In genomic region chr6:12844284-12845223, GRCh38 we compare ENCODE assay signal across 8 cellular contexts.
DNase-seq lines count a peak whose midpoint lies in the region; ATAC-seq, FAIRE-seq and TF ChIP-seq lines count a peak whose summit lies in the region.

No MANE protein-coding gene starts in this region.

- WGBS in stomach, 5 donors: 80 to 85% (median 85%) methylated on average over 11 of the region's 11 CpGs

- no peaks in the 10 kb centered on the region for H3K36me3 Mint-ChIP-seq in activated T-helper 1 cell treated with anti-CD3 and anti-CD28 coated beads, Interleukin-12 subunit alpha, Interleukin-12 subunit beta, Interleukin-2, Interleukin-4 antibody, amounts not matched to agents 30 ng/mL and 10 ng/mL and 1 ng/mL, durations not matched to agents 14 hours and 24 hours and 36 hours (ENCODE audit: low read depth)

- no peaks in the 10 kb centered on the region for H3K9me3 Mint-ChIP-seq in activated T-helper 1 cell treated with anti-CD3 and anti-CD28 coated beads, Interleukin-12 subunit alpha, Interleukin-12 subunit beta, Interleukin-2, Interleukin-4 antibody, amounts not matched to agents 30 ng/mL and 10 ng/mL and 1 ng/mL, durations not matched to agents 14 hours and 24 hours and 36 hours

- intact Hi-C loops in Panc1 (cut with micrococcal nuclease; ENCODE audit: unreplicated experiment) (loop anchor here (2.0 kb wide), 1 partner anchor 206 kb away; no protein-coding TSS in a partner anchor), stomach (cut with DNase I; ENCODE audit: low total_unique reads) (no loop called here)
- intact Hi-C loops in activated T-helper 1 cell treated with anti-CD3 and anti-CD28 coated beads, Interleukin-12 subunit alpha, Interleukin-12 subunit beta, Interleukin-2, Interleukin-4 antibody, amounts not matched to agents 30 ng/mL and 10 ng/mL and 1 ng/mL, durations not matched to agents 14 hours and 24 hours and 36 hours (cut with micrococcal nuclease): loop anchor here (1.0 to 5.0 kb wide), 2 partner anchors 206 to 1257 kb away; no protein-coding TSS in a partner anchor

- H3K9me3 ChIP-seq in Panc1 (ENCODE audit: control insufficient read depth, insufficient read depth, low read depth, low read length) (no peaks in the 10 kb centered on the region), MG63 (no peaks in the 10 kb centered on the region), stomach (no peaks in the 10 kb centered on the region)

- H3K27ac Mint-ChIP-seq in activated T-helper 1 cell treated with anti-CD3 and anti-CD28 coated beads, Interleukin-12 subunit alpha, Interleukin-12 subunit beta, Interleukin-2, Interleukin-4 antibody, amounts not matched to agents 30 ng/mL and 10 ng/mL and 1 ng/mL, durations not matched to agents 14 hours and 24 hours and 36 hours: no peak overlapping the region

- H3K4me3 Mint-ChIP-seq in activated T-helper 1 cell treated with anti-CD3 and anti-CD28 coated beads, Interleukin-12 subunit alpha, Interleukin-12 subunit beta, Interleukin-2, Interleukin-4 antibody, amounts not matched to agents 30 ng/mL and 10 ng/mL and 1 ng/mL, durations not matched to agents 14 hours and 24 hours and 36 hours: no peak overlapping the region

- H3K4me1 ChIP-seq in Panc1 (ENCODE audit: control insufficient read depth, insufficient read depth, low read length): no peaks in the 10 kb centered on the region
- H3K4me1 ChIP-seq in stomach: peaks cover 0 to 5% (median 0%) of the 10 kb centered on the region in 4 donors

- DNase-seq in AG20443 (ENCODE audit: low spot score) (peak; percentile 63), GM19240 (ENCODE audit: insufficient read length, low spot score) (peak; percentile 7), Panc1 (ENCODE audit: low read depth, low spot score) (no peak), fibroblast of pulmonary artery (ENCODE audit: low read depth) (peak; percentile 41), urothelium cell line (ENCODE audit: low spot score) (peak; percentile 33), MG63 (no peak), stomach (no peak)
- DNase-seq in activated T-helper 1 cell treated with anti-CD3 and anti-CD28 coated beads, Interleukin-12 subunit alpha, Interleukin-12 subunit beta, Interleukin-2, Interleukin-4 antibody, amounts not matched to agents 30 ng/mL and 10 ng/mL and 1 ng/mL, durations not matched to agents 14 hours and 24 hours and 36 hours (ENCODE audit: low spot score): no peak

- H3K27ac ChIP-seq in Panc1 (ENCODE audit: low read length): no peak overlapping the region
- no peak overlapping the region for H3K27ac ChIP-seq in stomach

- H3K27me3 ChIP-seq in Panc1 (ENCODE audit: control insufficient read depth, insufficient read depth, low read length) (peaks cover 5% of the 10 kb centered on the region; the same call in 1 of the 2 replicates), MG63 (peaks cover 7% of the 10 kb centered on the region), stomach (no peaks in the 10 kb centered on the region)

- no peak for TF ChIP-seq EP300 in stomach (IDR thresholded peaks at IDR 0.05)

- CTCF ChIA-PET in Panc1 (lab: Charles Lee): no interaction called here

- H3K27me3 Mint-ChIP-seq in activated T-helper 1 cell treated with anti-CD3 and anti-CD28 coated beads, Interleukin-12 subunit alpha, Interleukin-12 subunit beta, Interleukin-2, Interleukin-4 antibody, amounts not matched to agents 30 ng/mL and 10 ng/mL and 1 ng/mL, durations not matched to agents 14 hours and 24 hours and 36 hours (ENCODE audit: insufficient read depth): no peaks in the 10 kb centered on the region

- no peak for FAIRE-seq in urothelium cell line (lab: Jason Lieb, UNC)

- H3K4me1 Mint-ChIP-seq in activated T-helper 1 cell treated with anti-CD3 and anti-CD28 coated beads, Interleukin-12 subunit alpha, Interleukin-12 subunit beta, Interleukin-2, Interleukin-4 antibody, amounts not matched to agents 30 ng/mL and 10 ng/mL and 1 ng/mL, durations not matched to agents 14 hours and 24 hours and 36 hours (ENCODE audit: low read depth): no peaks in the 10 kb centered on the region

- peak; percentile 66; the same call in 1 of the 2 replicates for ATAC-seq in Panc1

- no TSS peak for BruUV-seq in Panc1 (replicated peaks; lab: Mats Ljungman, UMichigan)

- H3K4me3 ChIP-seq in Panc1 (ENCODE audit: low read depth in 2 of 2, low read length in 2 of 2) (no peak overlapping the region), fibroblast of pulmonary artery (replicated peaks; ENCODE audit: low read depth, low read length) (no peak overlapping the region), MG63 (no peak overlapping the region), stomach (no peak overlapping the region)

- no peak for TF ChIP-seq POLR2A in stomach (IDR thresholded peaks at IDR 0.05)

- H3K36me3 ChIP-seq in Panc1 (ENCODE audit: control insufficient read depth, insufficient read depth, low read length): no peaks in the 10 kb centered on the region
- H3K36me3 ChIP-seq in MG63: no peaks in the 10 kb centered on the region
- no peaks in the 10 kb centered on the region for H3K36me3 ChIP-seq in stomach

- in situ Hi-C loops in Panc1 (cut with HindIII; ENCODE audit: low pct_unique_long_range_greater_than_20kb, low sequenced_read_pairs): no loop called here

- TF ChIP-seq CTCF in Panc1 (IDR thresholded peaks at IDR 0.05) (peak; percentile 81), fibroblast of pulmonary artery (IDR thresholded peaks at IDR 0.05; ENCODE audit: low read length, missing control alignments) (peak; percentile 70), stomach (IDR thresholded peaks at IDR 0.05) (peak in 2 of 7 experiments; percentile 36 to 43)

- POLR2A ChIA-PET in Panc1 (lab: Charles Lee): no interaction called here

Comparison
In these comparisons a context has a peak if more than half of its experiments do, and no peak if none do; other contexts are left out.
1. DNase-seq: peak in AG20443 (single experiment), GM19240 (single experiment), fibroblast of pulmonary artery (single experiment) and urothelium cell line (single experiment); none in Panc1 (single experiment), activated T-helper 1 cell treated with anti-CD3 and anti-CD28 coated beads, Interleukin-12 subunit alpha, Interleukin-12 subunit beta, Interleukin-2, Interleukin-4 antibody, amounts not matched to agents 30 ng/mL and 10 ng/mL and 1 ng/mL, durations not matched to agents 14 hours and 24 hours and 36 hours (single experiment), MG63 (single experiment) and stomach (single experiment).